Comparison of ENCODE assay signal across 23 cellular contexts in the genomic region with DNA sequence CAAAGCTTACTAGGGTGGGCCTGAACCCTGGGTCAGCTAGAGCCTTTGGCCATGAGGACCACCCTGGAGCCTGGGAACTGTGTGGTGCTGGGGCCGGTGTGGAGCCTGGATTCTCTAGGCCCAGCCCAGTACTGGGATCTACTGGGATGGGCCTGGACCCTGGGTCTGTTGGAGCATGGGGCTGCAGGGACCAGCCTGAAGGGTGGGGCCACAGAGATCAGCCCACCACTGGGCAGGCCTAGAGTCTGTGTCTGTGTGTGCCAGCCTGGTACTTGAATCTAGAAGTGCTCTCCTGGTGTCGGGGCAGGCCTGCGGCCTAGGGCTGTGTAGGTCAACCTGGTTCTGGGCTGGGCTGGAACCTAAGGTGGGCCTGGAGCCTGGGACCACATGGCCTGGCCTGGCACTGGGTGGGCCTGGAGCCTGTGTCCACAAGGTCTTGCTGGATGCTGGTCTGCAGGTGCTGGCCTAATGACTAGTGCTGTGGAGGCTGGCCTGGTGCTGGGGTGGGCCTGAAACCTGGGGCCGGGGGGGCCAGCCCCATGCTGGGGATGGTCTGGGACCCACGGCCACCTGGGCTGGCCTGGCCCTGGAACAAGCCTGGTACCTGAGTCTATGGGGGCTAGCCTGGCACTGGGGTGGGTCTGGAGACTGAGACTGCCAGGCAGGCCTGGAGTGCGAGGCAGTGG.
"Had no signal": no experiment of that assay in that cellular context is flagged by ENCODE, and none has a peak within 500 bp of the region (broad histone marks: within the 10 kb centered on the region; RNA-seq: fewer than 3 reads in every experiment).

No MANE protein-coding gene starts in this region.

- ATAC-seq: body of pancreas; foreskin keratinocyte; left cardiac atrium; naive thymus-derived CD8-positive, alpha-beta T cell had no signal

- H3K9me3 ChIP-seq: body of pancreas, heart left ventricle, right atrium auricular region, suprapubic skin, upper lobe of left lung had no signal

- H3K27me3 ChIP-seq: body of pancreas, foreskin keratinocyte, right atrium auricular region, suprapubic skin, upper lobe of left lung had no signal

- H3K27ac ChIP-seq: body of pancreas, foreskin keratinocyte, right atrium auricular region, suprapubic skin, upper lobe of left lung, VCaP had no signal

- H3K36me3 ChIP-seq: right atrium auricular region, suprapubic skin had no signal

- H3K4me1 ChIP-seq: body of pancreas, foreskin keratinocyte, right atrium auricular region, upper lobe of left lung had no signal

- H3K4me3 ChIP-seq: body of pancreas, lung, right atrium auricular region, upper lobe of left lung had no signal

- DNase-seq: activated CD4-positive, alpha-beta memory T cell treated with anti-CD3 and anti-CD28 coated beads, Interleukin-2, amount 10 ng/mL, durations not matched to agents 7 days and 5 days; activated CD4-positive, alpha-beta T cell treated with anti-CD3 and anti-CD28 coated beads for 1 hour; activated effector memory CD4-positive, alpha-beta T cell treated with anti-CD3 and anti-CD28 coated beads, Interleukin-2, amount 50 U/mL, for 16 hours; activated T-cell treated with anti-CD3 and anti-CD28 coated beads, Interleukin-2, amount 50 U/mL, for 48 hours; body of pancreas; cortex of kidney; effector CD4-positive, alpha-beta T cell; foreskin keratinocyte; heart left ventricle; left cardiac atrium; midbrain; naive thymus-derived CD8-positive, alpha-beta T cell; posterior cingulate gyrus; small intestine; stimulated activated CD4-positive, alpha-beta T cell treated with anti-CD3 and anti-CD28 coated beads, Interleukin-4, amount 100 ng/mL, for 4 hours; stimulated activated CD8-positive, alpha-beta memory T cell treated with anti-CD3 and anti-CD28 coated beads, Interleukin-4, amount 100 ng/mL, for 48 hours; stimulated activated naive CD4-positive, alpha-beta T cell treated with Interleukin-2 at 50 U/mL for 16 hours; T-helper 1 cell had no signal
